ENCODE assay signal across 23 cellular contexts in the genomic region with DNA sequence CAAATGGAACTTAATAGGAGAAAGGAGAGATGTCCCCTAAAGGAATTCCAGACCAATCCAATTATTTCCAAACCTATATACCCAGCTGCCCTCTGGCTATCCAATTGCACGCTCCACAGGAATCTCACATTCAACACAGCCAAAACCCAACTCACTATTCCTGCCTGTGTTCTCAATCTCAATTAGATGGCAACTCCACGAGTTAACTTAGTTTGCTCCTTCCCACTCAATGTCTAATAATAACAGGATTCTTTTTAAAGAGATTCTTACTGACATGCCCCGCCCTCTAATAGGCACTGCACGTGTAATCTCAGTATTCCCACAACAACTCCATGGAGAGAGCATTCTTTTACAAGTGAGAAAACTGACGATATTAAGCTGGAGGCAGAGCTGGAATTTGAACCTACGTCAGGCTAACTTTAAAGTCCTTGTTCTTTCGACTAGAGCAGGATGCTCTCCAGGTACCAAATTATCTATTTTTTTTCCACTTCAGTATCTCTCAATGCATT. TPM values are rescaled to one million over a fixed set of nuclear protein-coding genes. Genes with fewer than 3 reads are reported as not detected.
"Had no signal": no experiment of that assay in that cellular context is flagged by ENCODE, and none has a peak within 500 bp of the region (broad histone marks: within the 10 kb centered on the region; RNA-seq: fewer than 3 reads in every experiment).

No MANE protein-coding gene starts in this region.

- DNase-seq: dermis blood vessel endothelial cell; effector memory CD4-positive, alpha-beta T cell; foreskin keratinocyte; kidney; mucosa of descending colon; naive thymus-derived CD8-positive, alpha-beta T cell; nephron progenitor cell; spleen; stimulated activated CD4-positive, alpha-beta T cell treated with anti-CD3 and anti-CD28 coated beads, Interleukin-2, amount 100 ng/mL, for 48 hours; stimulated activated naive B cell treated with anti-CD40 and anti-IgM and Interleukin-4, amounts not matched to agents 10 μg/mL and 1 μg/mL and 100 μg/mL, for 72 hours; upper lobe of left lung had no signal

- H3K36me3 Mint-ChIP-seq: memory B cell; naive thymus-derived CD8-positive, alpha-beta T cell; stimulated activated naive B cell treated with anti-CD40 and anti-IgM and Interleukin-4, amounts not matched to agents 10 μg/mL and 1 μg/mL and 100 μg/mL, for 72 hours had no signal

- ATAC-seq: foreskin keratinocyte; mucosa of descending colon; naive thymus-derived CD8-positive, alpha-beta T cell; sciatic nerve; stimulated activated naive B cell treated with anti-CD40 and anti-IgM and Interleukin-4, amounts not matched to agents 10 μg/mL and 1 μg/mL and 100 μg/mL, for 72 hours had no signal

- H3K79me2 ChIP-seq: hepatocyte had no signal

- H3K4me1 ChIP-seq: foreskin keratinocyte, tibial nerve had no signal

- H3K4me2 ChIP-seq: hepatocyte had no signal

- H2AFZ ChIP-seq: hepatocyte had no signal

- H3K4me3 Mint-ChIP-seq: central memory CD8-positive, alpha-beta T cell; memory B cell; mesothelial cell of epicardium; naive thymus-derived CD8-positive, alpha-beta T cell; nephron progenitor cell; stimulated activated naive B cell treated with anti-CD40 and anti-IgM and Interleukin-4, amounts not matched to agents 10 μg/mL and 1 μg/mL and 100 μg/mL, for 72 hours; stimulated activated naive CD8-positive, alpha-beta T cell treated with anti-CD3 and anti-CD28 coated beads, Interleukin-15, Interleukin-2, amounts not matched to agents 100 ng/mL and 50 ng/mL, for 24 hours had no signal

- H3K27ac ChIP-seq: coronary artery, esophagus muscularis mucosa, foreskin keratinocyte, hepatocyte, skin epidermis, spleen, thoracic aorta, tibial nerve, upper lobe of left lung had no signal

- H3K27me3 Mint-ChIP-seq: central memory CD8-positive, alpha-beta T cell; memory B cell; naive thymus-derived CD8-positive, alpha-beta T cell; stimulated activated naive CD8-positive, alpha-beta T cell treated with anti-CD3 and anti-CD28 coated beads, Interleukin-15, Interleukin-2, amounts not matched to agents 100 ng/mL and 50 ng/mL, for 24 hours had no signal

- H3K27ac Mint-ChIP-seq: memory B cell; mesothelial cell of epicardium; naive thymus-derived CD8-positive, alpha-beta T cell; nephron progenitor cell; stimulated activated naive B cell treated with anti-CD40 and anti-IgM and Interleukin-4, amounts not matched to agents 10 μg/mL and 1 μg/mL and 100 μg/mL, for 72 hours; stimulated activated naive CD8-positive, alpha-beta T cell treated with anti-CD3 and anti-CD28 coated beads, Interleukin-15, Interleukin-2, amounts not matched to agents 100 ng/mL and 50 ng/mL, for 24 hours had no signal

- H3K4me3 ChIP-seq: coronary artery, esophagus muscularis mucosa, hepatocyte, lung, mucosa of descending colon, skin epidermis, spleen, thoracic aorta, tibial nerve, upper lobe of left lung had no signal

- H3K27me3 ChIP-seq: esophagus muscularis mucosa, foreskin keratinocyte, hepatocyte, spleen, tibial nerve, upper lobe of left lung had no signal

- H3K36me3 ChIP-seq: thoracic aorta had no signal

- H3K4me1 Mint-ChIP-seq: central memory CD8-positive, alpha-beta T cell; memory B cell; naive thymus-derived CD8-positive, alpha-beta T cell; stimulated activated naive B cell treated with anti-CD40 and anti-IgM and Interleukin-4, amounts not matched to agents 10 μg/mL and 1 μg/mL and 100 μg/mL, for 72 hours had no signal

- H3K9me3 ChIP-seq: esophagus muscularis mucosa, mucosa of descending colon, spleen, thoracic aorta, tibial nerve, upper lobe of left lung had no signal

- H3K9me3 Mint-ChIP-seq: memory B cell; mesothelial cell of epicardium; nephron progenitor cell; stimulated activated naive B cell treated with anti-CD40 and anti-IgM and Interleukin-4, amounts not matched to agents 10 μg/mL and 1 μg/mL and 100 μg/mL, for 72 hours; stimulated activated naive CD8-positive, alpha-beta T cell treated with anti-CD3 and anti-CD28 coated beads, Interleukin-15, Interleukin-2, amounts not matched to agents 100 ng/mL and 50 ng/mL, for 24 hours had no signal

RNA-seq across cellular contexts. Expression of a gene that starts 59.2 kb away (rescaled TPM):
- total RNA-seq: naive thymus-derived CD8-positive, alpha-beta T cell had no signal
